ENCODE assay signal across 8 cellular contexts in the genomic region with DNA sequence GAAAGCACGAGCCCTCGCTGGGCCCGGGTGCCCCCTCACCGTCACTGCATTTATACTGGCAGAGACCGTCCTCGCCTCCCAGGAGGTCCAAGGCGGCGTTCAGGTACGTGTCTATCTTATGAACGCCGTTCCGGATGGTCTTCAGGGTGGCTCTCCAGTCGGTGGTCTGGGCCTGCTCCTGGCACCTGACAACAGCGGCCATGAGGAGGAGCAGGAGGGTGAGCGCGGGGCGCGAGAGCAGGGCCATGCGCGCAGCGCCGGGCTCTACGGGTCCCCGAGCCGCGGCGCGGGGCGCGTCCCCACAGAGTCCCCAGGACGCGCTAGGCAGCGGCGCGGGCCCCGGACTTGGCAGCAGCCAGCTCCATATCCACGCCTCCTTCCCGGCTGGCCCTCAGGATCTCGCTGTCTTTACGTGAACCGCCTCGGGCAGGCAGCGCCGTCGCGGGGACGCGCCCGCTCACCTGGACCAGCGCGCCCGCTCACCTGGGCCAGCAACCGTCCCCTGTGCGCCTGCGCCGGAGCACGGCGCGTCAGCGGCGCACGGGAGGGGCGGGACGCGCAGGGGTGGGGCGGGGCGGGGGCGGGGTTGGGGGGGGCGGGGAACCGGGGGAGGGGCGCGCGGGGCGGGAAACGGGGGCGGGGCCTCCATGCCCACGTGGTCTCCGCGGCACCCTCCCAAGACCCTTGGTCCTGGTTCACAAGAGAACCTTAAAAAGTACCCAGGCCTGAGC. TPM values are rescaled to one million over a fixed set of nuclear protein-coding genes. Genes with fewer than 3 reads are reported as not detected.
DNase-seq lines count a peak whose midpoint lies in the region; ATAC-seq and TF ChIP-seq lines count a peak whose summit lies in the region.

Gene PLA2G12A, minus strand, starts transcription at position 508 of the 731 bp plus-strand sequence. Its CDS starts 261 bp downstream, at position 247.

- ATAC-seq in GM18868 (IDR thresholded peaks at IDR 0.05; ENCODE audit: unreplicated experiment) (peak; percentile 80), HG03097 (IDR thresholded peaks at IDR 0.05; ENCODE audit: low FRiP score, unreplicated experiment) (peak; percentile 77)

- peak within 1 kb of the TSS; percentile 82 for H3K4me3 ChIP-seq in AG04450 (ENCODE audit: low read depth, low read length)

- H3K36me3 Mint-ChIP-seq in chondrocyte (ENCODE audit: low read depth) = peaks cover 2% of the 10 kb centered on the region

- peak within 1 kb of the TSS; percentile 21 for H3K27ac ChIP-seq in AG04450 (ENCODE audit: low read depth, low read length)
- H3K27ac ChIP-seq in layer of hippocampus (ENCODE audit: low read depth, low read length) = peak within 1 kb of the TSS; percentile 73

- H3K4me1 Mint-ChIP-seq in chondrocyte (ENCODE audit: low read depth) = peaks cover 21% of the 10 kb centered on the region

- TF ChIP-seq CTCF in AG04450 (IDR thresholded peaks at IDR 0.05; ENCODE audit: low read depth, low read length) (no peak), chondrocyte (IDR thresholded peaks at IDR 0.05) (no peak)

- H3K27me3 ChIP-seq in AG04450 (ENCODE audit: control insufficient read depth, insufficient read depth, low read length) (no peaks in the 10 kb centered on the region), layer of hippocampus (ENCODE audit: control insufficient read depth, insufficient read depth, low read length) (no peaks in the 10 kb centered on the region)

- no peaks in the 10 kb centered on the region for H3K27me3 Mint-ChIP-seq in chondrocyte (ENCODE audit: low read depth)

- CTCF ChIA-PET in AG04450 (lab: Charles Lee) = interaction anchor here (0.8 to 2.0 kb wide), 4 partner anchors 26 to 1046 kb away, joined by 3 to 6 read pairs (median 4); partner anchors contain the start of gene CASP6

- peak within 1 kb of the TSS; percentile 93 for H3K27ac Mint-ChIP-seq in chondrocyte (ENCODE audit: unreplicated experiment)

- POLR2A ChIA-PET in AG04450 (lab: Yijun Ruan, JAX) = interaction anchor here (0.7 kb wide), 1 partner anchor 67 kb away, joined by 3 read pairs; no protein-coding TSS in a partner anchor

- H3K4me3 Mint-ChIP-seq in chondrocyte (ENCODE audit: unreplicated experiment) = peak within 1 kb of the TSS; percentile 88

- no peaks in the 10 kb centered on the region for H3K9me3 ChIP-seq in AG04450 (ENCODE audit: control insufficient read depth, insufficient read depth, low read length)

- DNase-seq in AG04450 (ENCODE audit: low read depth, low spot score) (no peak), NCI-H2196 (lab: John Stamatoyannopoulos, UW; ENCODE audit: unreplicated experiment) (peak; percentile 88), chondrocyte (ENCODE audit: low spot score) (no peak)
- peak; percentile 70 for DNase-seq in activated CD4-positive, alpha-beta T cell treated with anti-CD3 and anti-CD28 coated beads for 1 hour
- peak; percentile 68 to 69 for DNase-seq in stimulated activated CD4-positive, alpha-beta T cell treated with anti-CD3 and anti-CD28 coated beads, Interleukin-1b, Interleukin-23, amount 100 ng/mL, for 4 hours (ENCODE audit: low read depth in 2 of 2)

- no peaks in the 10 kb centered on the region for H3K9me3 Mint-ChIP-seq in chondrocyte (ENCODE audit: low read depth)

RNA-seq across cellular contexts. Expression of gene PLA2G12A, which starts in this region (rescaled TPM):
- polyA plus RNA-seq in AG04450 (2011; rRNA removed) = 47.5 and 52.3 TPM in 2 replicates
- polyA minus RNA-seq in AG04450 (2011; rRNA and poly(A)+ RNA removed) = 39.2 and 57.4 TPM in 2 replicates
- total RNA-seq in chondrocyte = 39.2 to 43.4 TPM (median 41.3 TPM) in 3 replicates

Comparison
In these comparisons a context has a peak if more than half of its experiments do, and no peak if none do; other contexts are left out.
1. DNase-seq: peak in NCI-H2196 (single experiment), activated CD4-positive, alpha-beta T cell treated with anti-CD3 and anti-CD28 coated beads for 1 hour (single experiment) and stimulated activated CD4-positive, alpha-beta T cell treated with anti-CD3 and anti-CD28 coated beads, Interleukin-1b, Interleukin-23, amount 100 ng/mL, for 4 hours (2 of 2); none in AG04450 (single experiment) and chondrocyte (single experiment).